In genomic region chr15:74053941-74054529, GRCh38 we compare ENCODE assay signal across 8 cellular contexts.
DNase-seq lines count a peak whose midpoint lies in the region; ATAC-seq lines count a peak whose summit lies in the region.

No MANE protein-coding gene starts in this region.

- no peak for ATAC-seq in HG02571 (IDR thresholded peaks at IDR 0.05; ENCODE audit: unreplicated experiment)

- DNase-seq in NCI-H524 (lab: John Stamatoyannopoulos, UW) (peak; percentile 32 to 78), NCI-H524 treated with DMSO at 0.1 percent for 48 hours (lab: John Stamatoyannopoulos, UW) (no peak), NCI-H2227 (lab: John Stamatoyannopoulos, UW; ENCODE audit: unreplicated experiment) (peak; percentile 82), caudate nucleus (lab: John Stamatoyannopoulos, UW) (peak in 53 of 61 donors; percentile 2 to 75 (median 41)), kidney tubule cell (ENCODE audit: low spot score) (peak; percentile 56)
- peak; percentile 14 to 43 (median 33) for DNase-seq in activated CD4-positive, CD25-positive, alpha-beta regulatory T cell (lab: John Stamatoyannopoulos, UW)
- peak; percentile 49 for DNase-seq in stimulated activated CD4-positive, alpha-beta T cell treated with anti-CD3 and anti-CD28 coated beads, Interleukin-2, amount 100 ng/mL, for 4 hours (ENCODE audit: low read depth)

- H3K27ac ChIP-seq in caudate nucleus (ENCODE audit: low read depth, low read length) = no peak overlapping the region
